In genomic region chr2:112764071-112765044, GRCh38 we compare ENCODE assay signal across 1 cellular context.
A peak's percentile ranks its signal among the peaks of the same experiment; 100 is the strongest.
TF ChIP-seq lines count a peak whose summit lies in the region.

TSS of gene CKAP2L (minus strand) at chr2:112764609. CDS start at chr2:112764598, 11 bp downstream.

TF ChIP-seq in HepG2, 621 proteins besides CTCF, POLR2A, EP300 and RAD21 (continued from another document and continues in another):
- peak; percentile 63; the same call in 1 of the 2 replicates for TF ChIP-seq GZF1 (CRISPR knock-in tag; IDR thresholded peaks at IDR 0.05)
- TF ChIP-seq ZNF574 (CRISPR knock-in tag; IDR thresholded peaks at IDR 0.05): peak; percentile 82
- peak; percentile 60 for TF ChIP-seq PHF20 (CRISPR knock-in tag; IDR thresholded peaks at IDR 0.05)
- peak; percentile 87 for TF ChIP-seq ZMYM2 (CRISPR knock-in tag; IDR thresholded peaks at IDR 0.05)
- TF ChIP-seq ZHX2 (IDR thresholded peaks at IDR 0.05; ENCODE audit: low read depth): peak; percentile 60; the same call in 1 of the 2 replicates
- TF ChIP-seq ZHX2 (CRISPR knock-in tag; IDR thresholded peaks at IDR 0.05; ENCODE audit: borderline replicate concordance): no peak
- no peak for TF ChIP-seq CENPBD1 (CRISPR knock-in tag; IDR thresholded peaks at IDR 0.05; ENCODE audit: borderline replicate concordance, low read depth)
- no peak for TF ChIP-seq ZNF670 (CRISPR knock-in tag; IDR thresholded peaks at IDR 0.05; ENCODE audit: borderline replicate concordance)
- TF ChIP-seq RFX3 (CRISPR knock-in tag; IDR thresholded peaks at IDR 0.05): no peak
- peak; percentile 79 for TF ChIP-seq ZNF331 (CRISPR knock-in tag; IDR thresholded peaks at IDR 0.05)
- TF ChIP-seq GATAD1 (CRISPR knock-in tag; IDR thresholded peaks at IDR 0.05): peak; percentile 93
- TF ChIP-seq ZSCAN21 (CRISPR knock-in tag; IDR thresholded peaks at IDR 0.05; ENCODE audit: borderline replicate concordance): peak; percentile 99
- no peak for TF ChIP-seq RORA (CRISPR knock-in tag; IDR thresholded peaks at IDR 0.05)
- 0 out of 2 replicates have a peak, but pooled peaks have one; percentile 7 for TF ChIP-seq BCL6 (CRISPR knock-in tag; IDR thresholded peaks at IDR 0.05)
- TF ChIP-seq MLX (CRISPR knock-in tag; IDR thresholded peaks at IDR 0.05): no peak
- 0 out of 2 replicates have a peak, but pooled peaks have one; percentile 4 for TF ChIP-seq HMG20B (CRISPR knock-in tag; conservative IDR thresholded peaks at IDR 0.05)
- TF ChIP-seq FOXP4 (CRISPR knock-in tag; IDR thresholded peaks at IDR 0.05): no peak; the same call in 1 of the 2 replicates
- TF ChIP-seq SOX6 (IDR thresholded peaks at IDR 0.05): no peak
- peak; percentile 61 for TF ChIP-seq SOX6 (CRISPR knock-in tag; IDR thresholded peaks at IDR 0.05)
- peak; percentile 98 for TF ChIP-seq BATF2 (CRISPR knock-in tag; IDR thresholded peaks at IDR 0.05)
- TF ChIP-seq MLXIP (CRISPR knock-in tag; IDR thresholded peaks at IDR 0.05; ENCODE audit: borderline replicate concordance): no peak
- TF ChIP-seq CC2D1A (CRISPR knock-in tag; IDR thresholded peaks at IDR 0.05): peak; percentile 99
- peak; percentile 89 for TF ChIP-seq ZNF350 (CRISPR knock-in tag; IDR thresholded peaks at IDR 0.05; ENCODE audit: borderline replicate concordance, low read depth)
- peak; percentile 75; the same call in 1 of the 2 replicates for TF ChIP-seq ZNF280D (CRISPR knock-in tag; IDR thresholded peaks at IDR 0.05)
- peak; percentile 97 for TF ChIP-seq ZBTB34 (CRISPR knock-in tag; IDR thresholded peaks at IDR 0.05)
- TF ChIP-seq RFXAP (CRISPR knock-in tag; IDR thresholded peaks at IDR 0.05; ENCODE audit: borderline replicate concordance): peak; percentile 96
- no peak for TF ChIP-seq NCOA5 (CRISPR knock-in tag; IDR thresholded peaks at IDR 0.05)
- TF ChIP-seq TCF7L2 (IDR thresholded peaks at IDR 0.05; ENCODE audit: low read depth, low read length): no peak
- TF ChIP-seq ZNF597 (CRISPR knock-in tag; IDR thresholded peaks at IDR 0.05): 0 out of 2 replicates have a peak, but pooled peaks have one; percentile 52
- TF ChIP-seq NBN (conservative IDR thresholded peaks at IDR 0.05): no peak
- peak; percentile 71 for TF ChIP-seq CBX1 (IDR thresholded peaks at IDR 0.05; ENCODE audit: low read depth)
- peak; percentile 81; the same call in 1 of the 2 replicates for TF ChIP-seq KDM5B (CRISPR knock-in tag; IDR thresholded peaks at IDR 0.05; ENCODE audit: borderline replicate concordance)
- no peak for TF ChIP-seq ZNF720 (CRISPR knock-in tag; IDR thresholded peaks at IDR 0.05)
- peak; percentile 99 for TF ChIP-seq MXD4 (CRISPR knock-in tag; IDR thresholded peaks at IDR 0.05)
- peak; percentile 84 for TF ChIP-seq ZNF891 (CRISPR knock-in tag; IDR thresholded peaks at IDR 0.05)
- no peak for TF ChIP-seq ZNF207 (IDR thresholded peaks at IDR 0.05; ENCODE audit: borderline replicate concordance)
- TF ChIP-seq ZNF761 (CRISPR knock-in tag; conservative IDR thresholded peaks at IDR 0.05): 0 out of 2 replicates have a peak, but pooled peaks have one; percentile 34
